14 cellular contexts compared by ENCODE assay signal in genomic region chr2:68772109-68772508, GRCh38. TPM values are rescaled to one million over a fixed set of nuclear protein-coding genes. Genes with fewer than 3 reads are reported as not detected.
DNase-seq lines count a peak whose midpoint lies in the region; ATAC-seq and TF ChIP-seq lines count a peak whose summit lies in the region.
"Had no signal": no experiment of that assay in that cellular context is flagged by ENCODE, and none has a peak within 500 bp of the region (broad histone marks: within the 10 kb centered on the region; RNA-seq: fewer than 3 reads in every experiment).

No MANE protein-coding gene starts in this region.

- H3K4me3 ChIP-seq in heart right ventricle (no peak overlapping the region), left lung (no peak overlapping the region), transverse colon (no peak overlapping the region)
- H3K4me3 ChIP-seq: K562, vagina had no signal

- H3K36me3 ChIP-seq in heart right ventricle, result peaks cover 0 to 19% (median 0%) of the 10 kb centered on the region in 9 donors
- no peaks in the 10 kb centered on the region for H3K36me3 ChIP-seq in left lung
- H3K36me3 ChIP-seq in transverse colon, result no peaks in the 10 kb centered on the region
- H3K36me3 ChIP-seq: vagina had no signal

- TF ChIP-seq CTCF in heart right ventricle (IDR thresholded peaks at IDR 0.05), result no peak
- TF ChIP-seq CTCF in left lung (IDR thresholded peaks at IDR 0.05), result no peak
- no peak for TF ChIP-seq CTCF in transverse colon (IDR thresholded peaks at IDR 0.05)

- H3K4me1 Mint-ChIP-seq in T-helper 17 cell, result peaks cover 97% of the 10 kb centered on the region

- peak overlapping the region; percentile 93 for H3K4me3 Mint-ChIP-seq in T-helper 17 cell

- TF ChIP-seq POLR2A in transverse colon (IDR thresholded peaks at IDR 0.05), result no peak

- WGBS in heart right ventricle, 2 donors, result 98 to 100% methylated on average over 2 of the region's 2 CpGs
- WGBS in transverse colon (ENCODE audit: low coverage in 1 of 2), 2 donors, result 79 to 100% methylated on average over 1 to 2 of the region's 2 CpGs

- in situ Hi-C loops in transverse colon (cut with MboI; ENCODE audit: low pct_ligation_motif_present in 1 of 4, low pct_unique_long_range_greater_than_20kb in 1 of 4, low sequenced_read_pairs in 3 of 4), result no loop called here

- TF ChIP-seq EP300 in transverse colon (IDR thresholded peaks at IDR 0.05; ENCODE audit: low read depth), result no peak

- H3K27ac ChIP-seq in heart right ventricle, result peak overlapping the region in 8 of 10 donors; percentile 54 to 94 (median 78)
- H3K27ac ChIP-seq in left lung, result peak overlapping the region; percentile 76 to 91
- H3K27ac ChIP-seq in transverse colon, result peak overlapping the region in 3 of 4 donors; percentile 60 to 79 (median 70)

- H3K27ac Mint-ChIP-seq in T-helper 17 cell, result peak overlapping the region; percentile 94

- H3K36me3 Mint-ChIP-seq in T-helper 17 cell (ENCODE audit: low read depth), result peaks cover 22% of the 10 kb centered on the region

- H3K27me3 ChIP-seq in heart right ventricle, result no peaks in the 10 kb centered on the region
- H3K27me3 ChIP-seq in left lung, result no peaks in the 10 kb centered on the region
- H3K27me3 ChIP-seq in transverse colon, result no peaks in the 10 kb centered on the region
- H3K27me3 ChIP-seq: vagina had no signal

- H3K27me3 Mint-ChIP-seq in T-helper 17 cell, result no peaks in the 10 kb centered on the region

- no peak for DNase-seq in heart right ventricle
- no peak for DNase-seq in left ventricle myocardium superior
- no peak for DNase-seq in T-helper 17 cell
- DNase-seq in left lung, result no peak
- DNase-seq in transverse colon, result no peak
- no peak for DNase-seq in effector CD8-positive, alpha-beta T cell (lab: John Stamatoyannopoulos, UW)
- no peak for DNase-seq in NK-92 treated with Interleukin-12 subunit alpha and Interleukin-12 subunit beta, amount 100 ng/mL, for 24 hours (lab: John Stamatoyannopoulos, UW)
- DNase-seq: activated CD4-positive, CD25-positive, alpha-beta regulatory T cell treated with anti-CD3 and anti-CD28 coated beads, Interleukin-2, amount 50 U/mL, for 72 hours; DMS53; NCI-H1930; stimulated activated CD4-positive, alpha-beta T cell treated with anti-CD3 and anti-CD28 coated beads, Interleukin-15, amount 100 ng/mL, for 24 hours had no signal

- H3K4me1 ChIP-seq in heart right ventricle (peaks cover 5 to 98% (median 47%) of the 10 kb centered on the region in 9 donors), left lung (peaks cover 27 to 99% of the 10 kb centered on the region in 2 donors), transverse colon (peaks cover 2 to 57% (median 12%) of the 10 kb centered on the region in 4 donors)

- no peak for ATAC-seq in heart right ventricle
- ATAC-seq in left ventricle myocardium superior, result no peak
- ATAC-seq in T-helper 17 cell, result no peak
- no peak for ATAC-seq in left lung
- no peak for ATAC-seq in SK-N-SH treated with all-trans-retinoic acid at 6 μM for 48 hours
- ATAC-seq: K562 had no signal

- H3K9me3 ChIP-seq in heart right ventricle (no peaks in the 10 kb centered on the region), T-helper 17 cell (ENCODE audit: control insufficient read depth, low read length, poor library complexity, severe bottlenecking) (no peaks in the 10 kb centered on the region), left lung (no peaks in the 10 kb centered on the region), transverse colon (no peaks in the 10 kb centered on the region)
- H3K9me3 ChIP-seq: vagina had no signal

- intact Hi-C loops in heart right ventricle (cut with DNase I) (loop anchor here in 5 of 10 donors (5.0 kb wide), 2 partner anchors 55 to 60 kb away; no protein-coding TSS in a partner anchor), left ventricle myocardium superior (cut with micrococcal nuclease) (loop anchor here (10.0 kb wide), 1 partner anchor 63 kb away; no protein-coding TSS in a partner anchor), left lung (cut with DNase I) (no loop called here), transverse colon (cut with DNase I; ENCODE audit: low total_unique reads) (no loop called here)

TF ChIP-seq in SK-N-SH treated with all-trans-retinoic acid at 6 μM for 48 hours, 23 proteins besides CTCF, POLR2A, EP300 and RAD21:
- TF ChIP-seq ZNF8 (CRISPR knock-in tag; IDR thresholded peaks at IDR 0.05) (no peak), CREB5 (CRISPR knock-in tag; IDR thresholded peaks at IDR 0.05; ENCODE audit: low read depth) (no peak), SNAI2 (CRISPR knock-in tag; IDR thresholded peaks at IDR 0.05) (no peak)
TF ChIP-seq in SK-N-SH treated with all-trans-retinoic acid at 6 μM for 48 hours: peak in this region for 0.

RNA-seq across cellular contexts. Expression of gene ARHGAP25, which starts 37.5 kb away (rescaled TPM):
- total RNA-seq in heart right ventricle (10 to 100 TPM in 1 of 10 donors, 1 to 10 TPM in 9; 2.7 to 17.3 (median 5.2) TPM), left ventricle myocardium superior (5.4 TPM), T-helper 17 cell (10 to 100 TPM; 75.6 to 90.6 TPM), left lung (10 to 100 TPM; 16.5 to 43.5 TPM), transverse colon (10 to 100 TPM in 2 of 4 donors, 1 to 10 TPM in 2; 2.2 to 11.6 (median 7.2) TPM)
- 1 to 10 TPM; 2.6 to 6.8 TPM for polyA plus RNA-seq in heart right ventricle
